Comparison of ENCODE assay signal across 1 cellular context in genomic region chr7:12686234-12686893, GRCh38.
A peak's percentile ranks its signal among the peaks of the same experiment; 100 is the strongest.
TF ChIP-seq lines count a peak whose summit lies in the region.

No MANE protein-coding gene starts in this region.

TF ChIP-seq in K562, 482 proteins besides CTCF, POLR2A, EP300 and RAD21 (continued from another document):
- 0 out of 2 replicates have a peak, but pooled peaks have one; percentile 15 for TF ChIP-seq ZFP91 (CRISPR knock-in tag; IDR thresholded peaks at IDR 0.05)
- no peak for TF ChIP-seq SRSF3 (IDR thresholded peaks at IDR 0.05; ENCODE audit: insufficient read depth, low read length)
- TF ChIP-seq KLF10 (CRISPR knock-in tag; IDR thresholded peaks at IDR 0.05): no peak
- no peak for TF ChIP-seq EWSR1 (IDR thresholded peaks at IDR 0.05; ENCODE audit: borderline replicate concordance, low read depth, partially characterized antibody)
- TF ChIP-seq ZNF316 (IDR thresholded peaks at IDR 0.05): no peak
- no peak for TF ChIP-seq MEF2A (IDR thresholded peaks at IDR 0.05; ENCODE audit: control insufficient read depth, low read depth, low read length)
- TF ChIP-seq TCFL5 (CRISPR knock-in tag; conservative IDR thresholded peaks at IDR 0.05): no peak
- no peak for TF ChIP-seq CEBPB (tag; IDR thresholded peaks at IDR 0.05)
- TF ChIP-seq ZNF12 (CRISPR knock-in tag; IDR thresholded peaks at IDR 0.05): no peak
- TF ChIP-seq RBM22 (IDR thresholded peaks at IDR 0.05; ENCODE audit: low read depth, low read length, poor library complexity, severe bottlenecking): peak; percentile 93
- no peak for TF ChIP-seq ZMIZ1 (IDR thresholded peaks at IDR 0.05; ENCODE audit: low read depth in 2 of 2, low read length in 2 of 2)
- peak in 1 of 3 experiments; percentile 82; a peak in 2 of 6 replicates for TF ChIP-seq ZBTB11 (CRISPR knock-in tag; IDR thresholded peaks at IDR 0.05)
- peak in 1 of 2 experiments; percentile 47; a peak in 1 of 4 replicates for TF ChIP-seq ZNF318 (IDR thresholded peaks at IDR 0.05; ENCODE audit: borderline replicate concordance in 1 of 2, low read depth in 1 of 2)
- TF ChIP-seq MTA3 (IDR thresholded peaks at IDR 0.05; ENCODE audit: borderline replicate concordance): peak; percentile 91
- peak; percentile 44; the same call in 1 of the 2 replicates for TF ChIP-seq HEY1 (CRISPR knock-in tag; IDR thresholded peaks at IDR 0.05; ENCODE audit: borderline replicate concordance)
- peak; percentile 78 to 85 for TF ChIP-seq E2F6 (IDR thresholded peaks at IDR 0.05; ENCODE audit: borderline replicate concordance in 1 of 2, extremely low read depth in 1 of 2, insufficient read depth in 1 of 2, insufficient read length in 1 of 2, low read depth in 1 of 2, low read length in 1 of 2, poor library complexity in 1 of 2, severe bottlenecking in 1 of 2)
- TF ChIP-seq RUNX1 (IDR thresholded peaks at IDR 0.05; ENCODE audit: low read depth): 0 out of 2 replicates have a peak, but pooled peaks have one; percentile 60
- TF ChIP-seq MCM3 (IDR thresholded peaks at IDR 0.05): no peak
- TF ChIP-seq CREBBP (IDR thresholded peaks at IDR 0.05; ENCODE audit: low read depth, low read length): no peak
- TF ChIP-seq ZNF57 (CRISPR knock-in tag; IDR thresholded peaks at IDR 0.05): no peak
- no peak for TF ChIP-seq HDGF (IDR thresholded peaks at IDR 0.05)
- TF ChIP-seq THAP7 (CRISPR knock-in tag; IDR thresholded peaks at IDR 0.05): no peak
- peak; percentile 50 for TF ChIP-seq CHD4 (IDR thresholded peaks at IDR 0.05; ENCODE audit: insufficient read depth, insufficient replicate concordance, low read depth, low read length, poor library complexity, severe bottlenecking)
- no peak for TF ChIP-seq CEBPZ (IDR thresholded peaks at IDR 0.05; ENCODE audit: borderline replicate concordance, low read depth, low read length)
- TF ChIP-seq YBX1 (IDR thresholded peaks at IDR 0.05): no peak
- peak; percentile 52; the same call in 1 of the 2 replicates for TF ChIP-seq XRCC5 (IDR thresholded peaks at IDR 0.05; ENCODE audit: low read depth, low read length)
- TF ChIP-seq HDAC3 (IDR thresholded peaks at IDR 0.05; ENCODE audit: borderline replicate concordance, partially characterized antibody): peak; percentile 53
- peak; percentile 56 for TF ChIP-seq HCFC1 (IDR thresholded peaks at IDR 0.05; ENCODE audit: low read depth, low read length)
